In genomic region chr2:9089831-9090230, GRCh38 we compare ENCODE assay signal across 19 cellular contexts.
"Had no signal": no experiment of that assay in that cellular context is flagged by ENCODE, and none has a peak within 500 bp of the region (broad histone marks: within the 10 kb centered on the region; RNA-seq: fewer than 3 reads in every experiment).

No MANE protein-coding gene starts in this region.

- H3K27me3 ChIP-seq: adrenal gland, dorsolateral prefrontal cortex, heart right ventricle, vagina had no signal

- H3K9me3 ChIP-seq: adrenal gland, heart right ventricle, vagina had no signal

- H3K4me3 ChIP-seq: adrenal gland, dorsolateral prefrontal cortex, heart right ventricle, vagina had no signal

- ATAC-seq: activated naive CD4-positive, alpha-beta T cell treated with anti-CD3 and anti-CD28 coated beads, Interleukin-2, amount 50 U/mL, for 72 hours; activated T-cell treated with anti-CD3 and anti-CD28 coated beads, Interleukin-2, amount 50 U/mL, for 72 hours; heart right ventricle; left ventricle myocardium superior; right cardiac atrium had no signal

- H3K36me3 ChIP-seq: adrenal gland, heart right ventricle, vagina had no signal

- H3K4me1 ChIP-seq: adrenal gland, vagina had no signal

- DNase-seq: activated CD4-positive, alpha-beta T cell treated with anti-CD3 and anti-CD28 coated beads for 1 hour; activated CD4-positive, alpha-beta T cell treated with anti-CD3 and anti-CD28 coated beads, Interleukin-2, amount 50 U/mL, for 4 hours; activated gamma-delta T cell treated with Interleukin-2 at 50 U/mL for 16 hours; activated T-cell treated with anti-CD3 and anti-CD28 coated beads, Interleukin-2, amount 50 U/mL, for 72 hours; adrenal gland; caudate nucleus; dorsolateral prefrontal cortex; endodermal cell; heart right ventricle; kidney glomerular epithelial cell; left ventricle myocardium superior; occipital lobe; right cardiac atrium; T-helper 1 cell; T-helper 9 cell; trophoblast cell had no signal

- H3K27ac ChIP-seq: adrenal gland, dorsolateral prefrontal cortex, epithelial cell of prostate, heart right ventricle, vagina had no signal
